Comparison of ENCODE assay signal across 1 cellular context in the genomic region with DNA sequence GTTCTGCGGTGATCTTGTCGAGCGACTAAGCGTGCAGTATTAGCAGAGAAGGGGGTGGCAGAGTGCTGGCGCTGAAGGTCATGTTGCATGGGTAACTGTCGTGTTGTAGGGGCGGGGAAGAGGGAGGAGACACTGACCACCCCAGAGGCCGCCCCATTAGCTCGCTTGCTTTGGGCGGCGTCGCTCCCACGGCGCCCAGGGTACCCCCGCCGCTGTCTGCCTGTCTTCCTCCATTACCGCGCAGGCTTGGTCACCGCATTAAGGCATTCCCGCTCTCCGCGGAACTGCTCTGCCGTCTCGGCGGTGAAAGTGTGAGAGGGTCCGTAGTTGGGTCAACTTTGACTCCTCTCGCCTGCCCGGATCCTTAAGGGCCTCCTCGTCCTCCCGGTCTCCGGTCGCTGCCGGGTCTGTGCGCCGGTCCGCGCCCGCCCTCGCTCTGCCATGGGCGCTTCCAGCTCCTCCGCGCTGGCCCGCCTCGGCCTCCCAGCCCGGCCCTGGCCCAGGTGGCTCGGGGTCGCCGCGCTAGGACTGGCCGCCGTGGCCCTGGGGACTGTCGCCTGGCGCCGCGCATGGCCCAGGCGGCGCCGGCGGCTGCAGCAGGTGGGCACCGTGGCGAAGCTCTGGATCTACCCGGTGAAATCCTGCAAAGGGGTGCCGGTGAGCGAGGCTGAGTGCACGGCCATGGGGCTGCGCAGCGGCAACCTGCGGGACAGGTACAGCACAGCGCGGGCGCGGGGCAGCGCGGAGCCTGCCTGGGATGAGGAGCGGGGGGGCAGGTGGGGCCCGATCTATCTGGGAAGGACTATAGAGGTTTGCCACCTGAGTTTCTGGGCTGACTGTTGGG.
TF ChIP-seq lines count a peak whose summit lies in the region.

Gene MTARC2, plus strand, starts transcription at position 232 of the 844 bp plus-strand sequence. Its CDS starts 210 bp downstream, at position 442.

TF ChIP-seq in HepG2, 621 proteins besides CTCF, POLR2A, EP300 and RAD21 (continued from another document and continues in another):
- TF ChIP-seq, protein P1, sequence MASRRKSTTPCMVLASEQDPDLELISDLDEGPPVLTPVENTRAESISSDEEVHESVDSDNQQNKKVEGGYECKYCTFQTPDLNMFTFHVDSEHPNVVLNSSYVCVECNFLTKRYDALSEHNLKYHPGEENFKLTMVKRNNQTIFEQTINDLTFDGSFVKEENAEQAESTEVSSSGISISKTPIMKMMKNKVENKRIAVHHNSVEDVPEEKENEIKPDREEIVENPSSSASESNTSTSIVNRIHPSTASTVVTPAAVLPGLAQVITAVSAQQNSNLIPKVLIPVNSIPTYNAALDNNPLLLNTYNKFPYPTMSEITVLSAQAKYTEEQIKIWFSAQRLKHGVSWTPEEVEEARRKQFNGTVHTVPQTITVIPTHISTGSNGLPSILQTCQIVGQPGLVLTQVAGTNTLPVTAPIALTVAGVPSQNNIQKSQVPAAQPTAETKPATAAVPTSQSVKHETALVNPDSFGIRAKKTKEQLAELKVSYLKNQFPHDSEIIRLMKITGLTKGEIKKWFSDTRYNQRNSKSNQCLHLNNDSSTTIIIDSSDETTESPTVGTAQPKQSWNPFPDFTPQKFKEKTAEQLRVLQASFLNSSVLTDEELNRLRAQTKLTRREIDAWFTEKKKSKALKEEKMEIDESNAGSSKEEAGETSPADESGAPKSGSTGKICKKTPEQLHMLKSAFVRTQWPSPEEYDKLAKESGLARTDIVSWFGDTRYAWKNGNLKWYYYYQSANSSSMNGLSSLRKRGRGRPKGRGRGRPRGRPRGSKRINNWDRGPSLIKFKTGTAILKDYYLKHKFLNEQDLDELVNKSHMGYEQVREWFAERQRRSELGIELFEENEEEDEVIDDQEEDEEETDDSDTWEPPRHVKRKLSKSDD (CRISPR knock-in tag; IDR thresholded peaks at IDR 0.05; ENCODE audit: low read depth), result no peak
- no peak for TF ChIP-seq MAZ (IDR thresholded peaks at IDR 0.05; ENCODE audit: borderline replicate concordance, low read depth, low read length)
- TF ChIP-seq MAZ (CRISPR knock-in tag; IDR thresholded peaks at IDR 0.05; ENCODE audit: low read depth), result peak; percentile 87
- peak; percentile 67; the same call in 1 of the 2 replicates for TF ChIP-seq HOXA3 (CRISPR knock-in tag; IDR thresholded peaks at IDR 0.05)
- peak; percentile 62 for TF ChIP-seq ISL2 (CRISPR knock-in tag; IDR thresholded peaks at IDR 0.05)
- TF ChIP-seq BHLHE40 (IDR thresholded peaks at IDR 0.05; ENCODE audit: low read length), result peak; percentile 54
- peak; percentile 75; the same call in 1 of the 2 replicates for TF ChIP-seq NRL (CRISPR knock-in tag; IDR thresholded peaks at IDR 0.05; ENCODE audit: borderline replicate concordance)
- no peak for TF ChIP-seq KLF15 (CRISPR knock-in tag; IDR thresholded peaks at IDR 0.05; ENCODE audit: borderline replicate concordance)
- peak; percentile 68 for TF ChIP-seq BCL6 (CRISPR knock-in tag; IDR thresholded peaks at IDR 0.05)
- peak; percentile 65 for TF ChIP-seq PATZ1 (CRISPR knock-in tag; IDR thresholded peaks at IDR 0.05)
- TF ChIP-seq CBFB (CRISPR knock-in tag; IDR thresholded peaks at IDR 0.05), result 0 out of 2 replicates have a peak, but pooled peaks have one; percentile 57
- peak; percentile 84 for TF ChIP-seq HNRNPLL (IDR thresholded peaks at IDR 0.05; ENCODE audit: low read depth, low read length, poor library complexity, severe bottlenecking)
- TF ChIP-seq ZNF644 (CRISPR knock-in tag; IDR thresholded peaks at IDR 0.05; ENCODE audit: low read depth), result no peak
- TF ChIP-seq U2AF1 (optimal IDR thresholded peaks at IDR 0.05; ENCODE audit: low read depth, low read length), result no peak
- peak; percentile 54 for TF ChIP-seq TBX2 (CRISPR knock-in tag; IDR thresholded peaks at IDR 0.05; ENCODE audit: borderline replicate concordance)
- TF ChIP-seq POGZ (CRISPR knock-in tag; IDR thresholded peaks at IDR 0.05), result no peak; the same call in 1 of the 2 replicates
- peak; percentile 12 for TF ChIP-seq XRCC5 (optimal IDR thresholded peaks at IDR 0.05; ENCODE audit: low read length)
- TF ChIP-seq TEF (CRISPR knock-in tag; IDR thresholded peaks at IDR 0.05), result no peak
- TF ChIP-seq RXRA (CRISPR knock-in tag; IDR thresholded peaks at IDR 0.05), result peak; percentile 77
- TF ChIP-seq FOSL2 (CRISPR knock-in tag; IDR thresholded peaks at IDR 0.05), result peak; percentile 41; the same call in 1 of the 2 replicates
- TF ChIP-seq HNRNPK (IDR thresholded peaks at IDR 0.05; ENCODE audit: low read depth, low read length, poor library complexity, severe bottlenecking), result no peak
- 0 out of 2 replicates have a peak, but pooled peaks have one; percentile 22 for TF ChIP-seq DR1 (CRISPR knock-in tag; IDR thresholded peaks at IDR 0.05)
- TF ChIP-seq ZSCAN5A (CRISPR knock-in tag; IDR thresholded peaks at IDR 0.05; ENCODE audit: borderline replicate concordance), result 0 out of 2 replicates have a peak, but pooled peaks have one; percentile 35
- peak; percentile 48; the same call in 1 of the 2 replicates for TF ChIP-seq ZIK1 (CRISPR knock-in tag; IDR thresholded peaks at IDR 0.05; ENCODE audit: borderline replicate concordance, low read depth)
- TF ChIP-seq ZNF768 (CRISPR knock-in tag; IDR thresholded peaks at IDR 0.05), result peak; percentile 61
- no peak for TF ChIP-seq CHD2 (IDR thresholded peaks at IDR 0.05; ENCODE audit: low read depth, low read length)
- TF ChIP-seq, protein P2, sequence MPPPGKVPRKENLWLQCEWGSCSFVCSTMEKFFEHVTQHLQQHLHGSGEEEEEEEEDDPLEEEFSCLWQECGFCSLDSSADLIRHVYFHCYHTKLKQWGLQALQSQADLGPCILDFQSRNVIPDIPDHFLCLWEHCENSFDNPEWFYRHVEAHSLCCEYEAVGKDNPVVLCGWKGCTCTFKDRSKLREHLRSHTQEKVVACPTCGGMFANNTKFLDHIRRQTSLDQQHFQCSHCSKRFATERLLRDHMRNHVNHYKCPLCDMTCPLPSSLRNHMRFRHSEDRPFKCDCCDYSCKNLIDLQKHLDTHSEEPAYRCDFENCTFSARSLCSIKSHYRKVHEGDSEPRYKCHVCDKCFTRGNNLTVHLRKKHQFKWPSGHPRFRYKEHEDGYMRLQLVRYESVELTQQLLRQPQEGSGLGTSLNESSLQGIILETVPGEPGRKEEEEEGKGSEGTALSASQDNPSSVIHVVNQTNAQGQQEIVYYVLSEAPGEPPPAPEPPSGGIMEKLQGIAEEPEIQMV (CRISPR knock-in tag; IDR thresholded peaks at IDR 0.05; ENCODE audit: low read depth), result peak; percentile 68; the same call in 1 of the 2 replicates
- TF ChIP-seq SAP130 (CRISPR knock-in tag; IDR thresholded peaks at IDR 0.05; ENCODE audit: low read depth), result peak; percentile 77
- TF ChIP-seq AFF4 (CRISPR knock-in tag; IDR thresholded peaks at IDR 0.05), result no peak
- peak; percentile 53; the same call in 1 of the 2 replicates for TF ChIP-seq ESRRA (CRISPR knock-in tag; IDR thresholded peaks at IDR 0.05; ENCODE audit: low read depth)
- TF ChIP-seq, protein P3, sequence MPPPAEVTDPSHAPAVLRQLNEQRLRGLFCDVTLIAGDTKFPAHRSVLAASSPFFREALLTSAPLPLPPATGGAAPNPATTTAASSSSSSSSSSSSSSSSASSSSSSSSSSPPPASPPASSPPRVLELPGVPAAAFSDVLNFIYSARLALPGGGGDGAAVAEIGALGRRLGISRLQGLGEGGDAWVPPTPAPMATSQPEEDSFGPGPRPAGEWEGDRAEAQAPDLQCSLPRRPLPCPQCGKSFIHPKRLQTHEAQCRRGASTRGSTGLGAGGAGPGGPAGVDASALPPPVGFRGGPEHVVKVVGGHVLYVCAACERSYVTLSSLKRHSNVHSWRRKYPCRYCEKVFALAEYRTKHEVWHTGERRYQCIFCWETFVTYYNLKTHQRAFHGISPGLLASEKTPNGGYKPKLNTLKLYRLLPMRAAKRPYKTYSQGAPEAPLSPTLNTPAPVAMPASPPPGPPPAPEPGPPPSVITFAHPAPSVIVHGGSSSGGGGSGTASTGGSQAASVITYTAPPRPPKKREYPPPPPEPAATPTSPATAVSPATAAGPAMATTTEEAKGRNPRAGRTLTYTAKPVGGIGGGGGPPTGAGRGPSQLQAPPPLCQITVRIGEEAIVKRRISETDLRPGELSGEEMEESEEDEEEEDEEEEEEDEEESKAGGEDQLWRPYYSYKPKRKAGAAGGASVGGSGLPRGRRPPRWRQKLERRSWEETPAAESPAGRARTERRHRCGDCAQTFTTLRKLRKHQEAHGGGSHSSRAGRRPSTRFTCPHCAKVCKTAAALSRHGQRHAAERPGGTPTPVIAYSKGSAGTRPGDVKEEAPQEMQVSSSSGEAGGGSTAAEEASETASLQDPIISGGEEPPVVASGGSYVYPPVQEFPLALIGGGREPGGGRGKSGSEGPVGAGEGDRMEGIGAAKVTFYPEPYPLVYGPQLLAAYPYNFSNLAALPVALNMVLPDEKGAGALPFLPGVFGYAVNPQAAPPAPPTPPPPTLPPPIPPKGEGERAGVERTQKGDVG (CRISPR knock-in tag; IDR thresholded peaks at IDR 0.05; ENCODE audit: borderline replicate concordance), result peak; percentile 66; the same call in 1 of the 2 replicates
- TF ChIP-seq TIGD3 (CRISPR knock-in tag; IDR thresholded peaks at IDR 0.05; ENCODE audit: borderline replicate concordance), result no peak
- TF ChIP-seq ZEB1 (IDR thresholded peaks at IDR 0.05; ENCODE audit: insufficient replicate concordance, low read depth), result no peak
- TF ChIP-seq ZNF839 (CRISPR knock-in tag; IDR thresholded peaks at IDR 0.05; ENCODE audit: borderline replicate concordance), result no peak
- peak; percentile 76 for TF ChIP-seq POLR2AphosphoS5 (IDR thresholded peaks at IDR 0.05; ENCODE audit: low read depth, low read length)
- 0 out of 2 replicates have a peak, but pooled peaks have one; percentile 47 for TF ChIP-seq ZNF432 (CRISPR knock-in tag; IDR thresholded peaks at IDR 0.05; ENCODE audit: borderline replicate concordance)
- TF ChIP-seq TOPORS (CRISPR knock-in tag; IDR thresholded peaks at IDR 0.05), result peak; percentile 74; the same call in 1 of the 2 replicates
- TF ChIP-seq HES4 (CRISPR knock-in tag; IDR thresholded peaks at IDR 0.05; ENCODE audit: borderline replicate concordance), result 0 out of 2 replicates have a peak, but pooled peaks have one; percentile 53
- peak; percentile 30 for TF ChIP-seq TEAD3 (CRISPR knock-in tag; optimal IDR thresholded peaks at IDR 0.05; ENCODE audit: borderline replicate concordance)
- TF ChIP-seq SPEN (CRISPR knock-in tag; IDR thresholded peaks at IDR 0.05; ENCODE audit: low read depth), result peak; percentile 69
